In the genomic region with DNA sequence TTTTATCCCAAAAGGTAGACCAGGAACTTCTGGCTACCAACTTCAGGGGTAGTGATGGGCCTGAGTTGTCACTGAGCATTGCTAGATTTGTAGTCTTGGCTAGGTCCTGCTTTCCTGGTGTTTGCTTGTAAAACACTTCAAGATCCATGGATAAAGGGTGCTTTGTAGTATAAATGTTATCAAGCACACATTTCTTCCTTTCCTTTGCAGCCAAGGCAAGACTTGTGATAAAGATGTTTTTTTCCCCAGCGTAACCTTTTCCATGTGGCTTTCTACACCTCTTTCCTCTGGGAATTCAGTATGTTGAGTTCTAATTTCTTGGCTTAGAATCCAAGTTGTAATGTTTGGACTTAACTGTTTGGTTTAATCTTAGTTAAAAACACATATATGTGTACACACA, we compare ENCODE assay signal across 17 cellular contexts.
DNase-seq lines count a peak whose midpoint lies in the region; FAIRE-seq and TF ChIP-seq lines count a peak whose summit lies in the region.
"Had no signal": no experiment of that assay in that cellular context is flagged by ENCODE, and none has a peak within 500 bp of the region (broad histone marks: within the 10 kb centered on the region; RNA-seq: fewer than 3 reads in every experiment).

No MANE protein-coding gene starts in this region.

- H3K9ac ChIP-seq in endothelial cell of umbilical vein (replicated peaks; ENCODE audit: extremely low read depth, insufficient read depth, low read length) (no peak overlapping the region), kidney (ENCODE audit: low read length in 2 of 2) (no peak overlapping the region)
- H3K9ac ChIP-seq: GM23248 had no signal

- H3K4me3 ChIP-seq in endothelial cell of umbilical vein (replicated peaks in 1 of 3; ENCODE audit: insufficient read depth in 1 of 3, low read depth in 1 of 3, low read length in 3 of 3) = no peak overlapping the region
- no peak overlapping the region for H3K4me3 ChIP-seq in kidney (ENCODE audit: low read length in 2 of 2)
- H3K4me3 ChIP-seq: GM12878, GM23248 had no signal

- H2AFZ ChIP-seq in endothelial cell of umbilical vein (ENCODE audit: low read depth, low read length) = no peak overlapping the region

- POLR2A ChIA-PET in endothelial cell of umbilical vein (lab: Charles Lee) = no interaction called here

- no peaks in the 10 kb centered on the region for H3K9me3 ChIP-seq in endothelial cell of umbilical vein (replicated peaks; ENCODE audit: control insufficient read depth, insufficient read depth, low read length)
- no peaks in the 10 kb centered on the region for H3K9me3 ChIP-seq in kidney (ENCODE audit: control insufficient read depth in 1 of 2, low read length in 2 of 2)

- H3K36me3 Mint-ChIP-seq in activated CD4-positive, alpha-beta T cell treated with anti-CD3 and anti-CD28 coated beads, Interleukin-2, amount 10 ng/mL, durations not matched to agents 24 days and 14 days (ENCODE audit: low read depth) = peaks cover 68% of the 10 kb centered on the region
- H3K36me3 Mint-ChIP-seq: CD14-positive monocyte had no signal

- TF ChIP-seq CTCF in endothelial cell of umbilical vein (IDR thresholded peaks at IDR 0.05; ENCODE audit: extremely low read depth in 1 of 2, insufficient read depth in 1 of 2, low read depth in 1 of 2, low read length in 2 of 2) (no peak), kidney (IDR thresholded peaks at IDR 0.05; ENCODE audit: borderline replicate concordance, extremely low read depth, insufficient read depth) (no peak)

- DNase-seq in activated CD4-positive, alpha-beta T cell treated with anti-CD3 and anti-CD28 coated beads, Interleukin-2, amount 10 ng/mL, durations not matched to agents 24 days and 14 days = no peak
- no peak for DNase-seq in activated CD4-positive, alpha-beta T cell treated with anti-CD3 and anti-CD28 coated beads for 1 hour
- DNase-seq in COLO829 (ENCODE audit: low spot score) (peak; percentile 24), endothelial cell of umbilical vein (ENCODE audit: low read depth, low spot score) (peak; percentile 91), pulmonary artery endothelial cell (ENCODE audit: low read depth, low spot score) (peak; percentile 63), epidermal melanocyte (ENCODE audit: insufficient read length, low spot score) (no peak), NK-92 (lab: John Stamatoyannopoulos, UW; ENCODE audit: unreplicated experiment) (no peak), kidney (no peak)
- DNase-seq: Calu3, DMS 273 treated with DMSO at 0.1 percent for 48 hours, DMS79, GM23248, H7 had no signal

- H3K27ac ChIP-seq in endothelial cell of umbilical vein (ENCODE audit: insufficient read depth, low read depth, low read length) (no peak overlapping the region), kidney (ENCODE audit: low read depth in 2 of 2, low read length in 2 of 2) (no peak overlapping the region)
- H3K27ac ChIP-seq: 22Rv1, GM23248 had no signal

- intact Hi-C loops in activated CD4-positive, alpha-beta T cell treated with anti-CD3 and anti-CD28 coated beads, Interleukin-2, amount 10 ng/mL, durations not matched to agents 24 days and 14 days (cut with micrococcal nuclease) = no loop called here
- intact Hi-C loops in endothelial cell of umbilical vein (cut with micrococcal nuclease) = loop anchor here (5.0 kb wide), 1 partner anchor 129 kb away; no protein-coding TSS in a partner anchor
- intact Hi-C loops in kidney (cut with DNase I) = no loop called here

- CTCF ChIA-PET in endothelial cell of umbilical vein (lab: Charles Lee) = interaction anchor here (1.0 kb wide), 1 partner anchor 30 kb away, joined by 4 read pairs; no protein-coding TSS in a partner anchor

- dilution Hi-C loops in endothelial cell of umbilical vein (cut with MboI; ENCODE audit: extremely low pct_ligation_motif_present, low sequenced_read_pairs) = no loop called here

- TF ChIP-seq POLR2A in endothelial cell of umbilical vein (IDR thresholded peaks at IDR 0.05; ENCODE audit: low read depth, low read length) = no peak

- H3K36me3 ChIP-seq in endothelial cell of umbilical vein (ENCODE audit: control insufficient read depth in 2 of 2, extremely low read depth in 1 of 2, insufficient read depth in 2 of 2, low read length in 2 of 2) (no peaks in the 10 kb centered on the region), kidney (ENCODE audit: control insufficient read depth in 1 of 2, insufficient read depth in 2 of 2, low read length in 2 of 2) (no peaks in the 10 kb centered on the region)

- no peaks in the 10 kb centered on the region for H3K9me1 ChIP-seq in endothelial cell of umbilical vein (replicated peaks; ENCODE audit: control insufficient read depth, extremely low read depth, insufficient read depth, low read length)

- no peaks in the 10 kb centered on the region for H3K27me3 ChIP-seq in endothelial cell of umbilical vein (ENCODE audit: control insufficient read depth in 2 of 2, insufficient read depth in 2 of 2, low read length in 2 of 2)

- H3K4me1 Mint-ChIP-seq in activated CD4-positive, alpha-beta T cell treated with anti-CD3 and anti-CD28 coated beads, Interleukin-2, amount 10 ng/mL, durations not matched to agents 24 days and 14 days = peaks cover 38% of the 10 kb centered on the region

- H4K20me1 ChIP-seq in endothelial cell of umbilical vein (replicated peaks; ENCODE audit: control insufficient read depth, extremely low read depth, insufficient read depth, low read length) = no peaks in the 10 kb centered on the region

- no peak overlapping the region for H3K4me2 ChIP-seq in endothelial cell of umbilical vein (ENCODE audit: insufficient read depth, low read length)

- H3K27ac Mint-ChIP-seq in activated CD4-positive, alpha-beta T cell treated with anti-CD3 and anti-CD28 coated beads, Interleukin-2, amount 10 ng/mL, durations not matched to agents 24 days and 14 days = peak overlapping the region; percentile 10
- H3K27ac Mint-ChIP-seq: CD14-positive monocyte had no signal

- H3K4me3 Mint-ChIP-seq in activated CD4-positive, alpha-beta T cell treated with anti-CD3 and anti-CD28 coated beads, Interleukin-2, amount 10 ng/mL, durations not matched to agents 24 days and 14 days = no peak overlapping the region
- H3K4me3 Mint-ChIP-seq: CD14-positive monocyte had no signal

- H3K4me1 ChIP-seq in endothelial cell of umbilical vein (ENCODE audit: control insufficient read depth, extremely low read depth, insufficient read depth, low read length) (peaks cover 37% of the 10 kb centered on the region), kidney (ENCODE audit: control insufficient read depth in 1 of 2, insufficient read depth in 1 of 2, low read depth in 1 of 2, low read length in 2 of 2) (no peaks in the 10 kb centered on the region)

- H3K27me3 Mint-ChIP-seq in activated CD4-positive, alpha-beta T cell treated with anti-CD3 and anti-CD28 coated beads, Interleukin-2, amount 10 ng/mL, durations not matched to agents 24 days and 14 days = no peaks in the 10 kb centered on the region

- H3K9me3 Mint-ChIP-seq in activated CD4-positive, alpha-beta T cell treated with anti-CD3 and anti-CD28 coated beads, Interleukin-2, amount 10 ng/mL, durations not matched to agents 24 days and 14 days = no peaks in the 10 kb centered on the region

- no peaks in the 10 kb centered on the region for H3K79me2 ChIP-seq in endothelial cell of umbilical vein (ENCODE audit: control insufficient read depth, insufficient read depth, low read length)

- FAIRE-seq in endothelial cell of umbilical vein (lab: Jason Lieb, UNC) (peak; percentile 46), kidney (lab: Jason Lieb, UNC) (no peak)
- FAIRE-seq: GM12878, GM18507 had no signal

- BruUV-seq in endothelial cell of umbilical vein (replicated peaks; lab: Mats Ljungman, UMichigan) = no TSS peak

TF ChIP-seq in endothelial cell of umbilical vein, 7 proteins besides CTCF, POLR2A, EP300 and RAD21:
- TF ChIP-seq EZH2 (IDR thresholded peaks at IDR 0.05; ENCODE audit: borderline replicate concordance, low read depth, low read length, severe bottlenecking) (no peak), POLR2AphosphoS5 (IDR thresholded peaks at IDR 0.05; ENCODE audit: insufficient read depth, low read depth, low read length) (no peak), JUN (IDR thresholded peaks at IDR 0.05; ENCODE audit: borderline replicate concordance, insufficient read depth, insufficient read length, low read depth) (no peak), FOS (IDR thresholded peaks at IDR 0.05; ENCODE audit: borderline replicate concordance, insufficient read depth, low read length) (no peak), MYC (IDR thresholded peaks at IDR 0.05; ENCODE audit: low read depth, low read length) (no peak), GATA2 (IDR thresholded peaks at IDR 0.05; ENCODE audit: insufficient read depth, insufficient read length, low read depth, low read length) (no peak)
- TF ChIP-seq, protein P1, sequence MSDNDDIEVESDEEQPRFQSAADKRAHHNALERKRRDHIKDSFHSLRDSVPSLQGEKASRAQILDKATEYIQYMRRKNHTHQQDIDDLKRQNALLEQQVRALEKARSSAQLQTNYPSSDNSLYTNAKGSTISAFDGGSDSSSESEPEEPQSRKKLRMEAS (IDR thresholded peaks at IDR 0.05; ENCODE audit: insufficient read depth, insufficient read length) = no peak

Comparison
In these comparisons a context has a peak if more than half of its experiments do, and no peak if none do; other contexts are left out.
1. DNase-seq: peak in COLO829 (single experiment), endothelial cell of umbilical vein (single experiment) and pulmonary artery endothelial cell (single experiment); none in activated CD4-positive, alpha-beta T cell treated with anti-CD3 and anti-CD28 coated beads, Interleukin-2, amount 10 ng/mL, durations not matched to agents 24 days and 14 days (single experiment), activated CD4-positive, alpha-beta T cell treated with anti-CD3 and anti-CD28 coated beads for 1 hour (single experiment), epidermal melanocyte (single experiment), NK-92 (single experiment) and kidney (single experiment).